Comparison of ENCODE assay signal across 11 cellular contexts in genomic region chr12:63302269-63302940, GRCh38.
DNase-seq lines count a peak whose midpoint lies in the region; ATAC-seq, FAIRE-seq and TF ChIP-seq lines count a peak whose summit lies in the region.
"Had no signal": no experiment of that assay in that cellular context is flagged by ENCODE, and none has a peak within 500 bp of the region (broad histone marks: within the 10 kb centered on the region; RNA-seq: fewer than 3 reads in every experiment).

No MANE protein-coding gene starts in this region.

- DNase-seq in mammary epithelial cell = peak; percentile 67
- no peak for DNase-seq in MCF 10A (ENCODE audit: unreplicated experiment)
- no peak for DNase-seq in activated naive CD8-positive, alpha-beta T cell treated with anti-CD3 and anti-CD28 coated beads, Interleukin-2, amount 50 U/mL, for 24 hours
- no peak for DNase-seq in H54 (ENCODE audit: insufficient read length, low spot score)
- no peak for DNase-seq in stimulated activated CD4-positive, alpha-beta T cell treated with anti-CD3 and anti-CD28 coated beads, Interleukin-12 subunit alpha, Interleukin-12 subunit beta, amount 100 ng/mL, for 4 hours
- DNase-seq in hepatic stellate cell (ENCODE audit: low spot score) = no peak
- no peak for DNase-seq in T-helper 9 cell
- DNase-seq: NCI-H1105, T-helper 17 cell had no signal

- peak; percentile 80 for ATAC-seq in HG02943 (IDR thresholded peaks at IDR 0.05; ENCODE audit: low read depth, unreplicated experiment)
- peak; percentile 71 for ATAC-seq in activated naive CD8-positive, alpha-beta T cell treated with anti-CD3 and anti-CD28 coated beads, Interleukin-2, amount 50 U/mL, for 24 hours
- ATAC-seq: T-helper 17 cell had no signal

- no peak overlapping the region for H3K9ac ChIP-seq in mammary epithelial cell (ENCODE audit: insufficient read depth, low read length)

- no peak overlapping the region for H3K27ac Mint-ChIP-seq in MCF 10A (ENCODE audit: low read depth, unreplicated experiment)
- no peak overlapping the region for H3K27ac Mint-ChIP-seq in activated naive CD8-positive, alpha-beta T cell treated with anti-CD3 and anti-CD28 coated beads, Interleukin-2, amount 50 U/mL, for 24 hours
- H3K27ac Mint-ChIP-seq: T-helper 17 cell had no signal

- no peak overlapping the region for H3K4me3 Mint-ChIP-seq in MCF 10A (ENCODE audit: unreplicated experiment)
- no peak overlapping the region for H3K4me3 Mint-ChIP-seq in activated naive CD8-positive, alpha-beta T cell treated with anti-CD3 and anti-CD28 coated beads, Interleukin-2, amount 50 U/mL, for 24 hours
- H3K4me3 Mint-ChIP-seq: neural crest cell, T-helper 17 cell had no signal

- H3K4me1 Mint-ChIP-seq in MCF 10A (ENCODE audit: insufficient read depth, unreplicated experiment) = no peaks in the 10 kb centered on the region
- H3K4me1 Mint-ChIP-seq in activated naive CD8-positive, alpha-beta T cell treated with anti-CD3 and anti-CD28 coated beads, Interleukin-2, amount 50 U/mL, for 24 hours = no peaks in the 10 kb centered on the region
- H3K4me1 Mint-ChIP-seq: T-helper 17 cell had no signal

- no peaks in the 10 kb centered on the region for H4K20me1 ChIP-seq in mammary epithelial cell (ENCODE audit: insufficient read depth, low read length)

- BruUV-seq in mammary epithelial cell (replicated peaks; lab: Mats Ljungman, UMichigan) (no TSS peak), MCF 10A (replicated peaks; lab: Mats Ljungman, UMichigan) (no TSS peak)

- CTCF ChIA-PET in mammary epithelial cell (lab: Charles Lee; ENCODE audit: low non-redundant PET) (interaction anchor here (0.7 kb wide), 1 partner anchor 151 kb away, joined by 5 read pairs; no protein-coding TSS in a partner anchor), MCF 10A (lab: Yijun Ruan, JAX) (interaction anchor here (0.9 kb wide), 1 partner anchor 151 kb away, joined by 4 read pairs; the partner anchor contains the start of gene AVPR1A)

- H3K36me3 ChIP-seq in mammary epithelial cell (ENCODE audit: insufficient read depth, low read length) = no peaks in the 10 kb centered on the region

- peaks cover 18% of the 10 kb centered on the region for H3K4me1 ChIP-seq in mammary epithelial cell (ENCODE audit: insufficient read depth, low read length)

- H3K9me3 Mint-ChIP-seq in MCF 10A (ENCODE audit: unreplicated experiment) = no peaks in the 10 kb centered on the region
- no peaks in the 10 kb centered on the region for H3K9me3 Mint-ChIP-seq in activated naive CD8-positive, alpha-beta T cell treated with anti-CD3 and anti-CD28 coated beads, Interleukin-2, amount 50 U/mL, for 24 hours
- H3K9me3 Mint-ChIP-seq: neural crest cell had no signal

- H3K36me3 Mint-ChIP-seq in MCF 10A (ENCODE audit: insufficient read depth, unreplicated experiment) = no peaks in the 10 kb centered on the region
- H3K36me3 Mint-ChIP-seq in activated naive CD8-positive, alpha-beta T cell treated with anti-CD3 and anti-CD28 coated beads, Interleukin-2, amount 50 U/mL, for 24 hours (ENCODE audit: low read depth) = no peaks in the 10 kb centered on the region

- intact Hi-C loops in mammary epithelial cell (cut with micrococcal nuclease) = no loop called here
- intact Hi-C loops in MCF 10A (cut with micrococcal nuclease) = no loop called here

- H3K27me3 ChIP-seq in mammary epithelial cell (ENCODE audit: insufficient read depth, low read length) = no peaks in the 10 kb centered on the region

- FAIRE-seq in H54 (lab: Jason Lieb, UNC) = no peak

- no peaks in the 10 kb centered on the region for H3K9me3 ChIP-seq in mammary epithelial cell (replicated peaks; ENCODE audit: insufficient read depth, low read length)

- 49% methylated on average over 7 of the region's 7 CpGs for WGBS in mammary epithelial cell (ENCODE audit: low coverage, missing lambda C conversion rate)

- peak overlapping the region; percentile 23 for H2AFZ ChIP-seq in mammary epithelial cell (ENCODE audit: low read depth, low read length)

- H3K79me2 ChIP-seq in mammary epithelial cell (ENCODE audit: insufficient read depth, low read length) = no peaks in the 10 kb centered on the region

- H3K4me2 ChIP-seq in mammary epithelial cell (ENCODE audit: insufficient read depth, low read depth, low read length) = peak overlapping the region; percentile 1

- dilution Hi-C loops in mammary epithelial cell (cut with HindIII; ENCODE audit: low sequenced_read_pairs) = no loop called here

- peaks cover 65% of the 10 kb centered on the region for H3K27me3 Mint-ChIP-seq in MCF 10A (ENCODE audit: insufficient read depth, unreplicated experiment)
- no peaks in the 10 kb centered on the region for H3K27me3 Mint-ChIP-seq in activated naive CD8-positive, alpha-beta T cell treated with anti-CD3 and anti-CD28 coated beads, Interleukin-2, amount 50 U/mL, for 24 hours
- H3K27me3 Mint-ChIP-seq: T-helper 17 cell had no signal

- H3K27ac ChIP-seq in mammary epithelial cell (ENCODE audit: insufficient read depth, low read depth, low read length) = peak overlapping the region; percentile 21

- POLR2A ChIA-PET in MCF 10A (lab: Yijun Ruan, JAX) = no interaction called here

- no peak for TF ChIP-seq POLR2A in H54 (IDR thresholded peaks at IDR 0.05; ENCODE audit: low read depth, low read length)

- no peak overlapping the region for H3K4me3 ChIP-seq in mammary epithelial cell (replicated peaks in 1 of 3; ENCODE audit: insufficient read depth in 1 of 3, low read depth in 2 of 3, low read length in 3 of 3)

- TF ChIP-seq CTCF in mammary epithelial cell (conservative IDR thresholded peaks at IDR 0.05 in 1 of 2, IDR thresholded peaks at IDR 0.05 in 1 of 2; ENCODE audit: extremely low read depth in 1 of 2, insufficient read depth in 1 of 2, low read depth in 1 of 2, low read length in 2 of 2) = no peak
- no peak for TF ChIP-seq CTCF in MCF 10A (IDR thresholded peaks at IDR 0.05; ENCODE audit: unreplicated experiment)

- in situ Hi-C loops in mammary epithelial cell (cut with MboI; ENCODE audit: low sequenced_read_pairs in 2 of 2) = no loop called here
